ENCODE assay signal across 1 cellular context in the genomic region with DNA sequence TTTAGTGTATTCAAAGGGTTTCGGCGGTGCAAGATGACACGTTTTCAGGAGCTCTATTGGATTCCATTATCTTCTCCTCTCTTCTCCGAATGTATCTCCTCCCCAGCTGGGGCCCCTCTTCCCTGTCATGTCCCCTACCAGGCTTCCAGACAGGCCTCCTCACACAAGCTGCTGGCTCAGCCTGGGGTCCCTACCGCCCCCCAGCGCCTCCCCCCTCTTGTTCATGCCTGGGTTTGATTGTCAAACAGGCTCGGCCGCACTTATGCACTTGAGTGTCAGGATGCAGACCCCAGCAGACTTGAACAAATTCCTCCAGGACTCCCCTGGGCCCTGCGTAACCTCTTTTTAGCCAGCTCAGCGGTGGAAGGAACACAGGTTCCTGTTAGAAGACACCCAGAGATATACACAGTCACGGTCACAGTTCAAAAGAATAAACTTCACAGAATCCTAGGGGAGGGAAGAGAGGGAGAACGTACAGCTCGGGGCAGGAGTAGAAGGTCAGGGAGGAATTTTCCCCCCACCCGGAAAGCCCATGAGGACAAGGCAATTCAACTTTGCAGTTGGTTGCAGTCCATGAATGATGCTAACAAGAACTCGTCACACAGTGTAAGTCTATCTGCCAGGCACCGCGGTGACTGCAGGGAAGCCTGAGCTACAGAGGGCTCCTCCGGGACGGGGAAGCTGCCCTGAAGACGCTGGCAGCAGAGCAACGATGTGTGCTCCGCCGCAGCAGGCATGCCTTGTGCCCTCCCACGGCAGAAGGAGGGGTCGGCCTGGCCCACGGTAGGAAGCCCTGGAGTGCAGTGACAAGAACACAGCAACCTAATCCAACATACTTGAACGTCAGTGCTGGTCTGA.
TF ChIP-seq lines count a peak whose summit lies in the region.

No MANE protein-coding gene starts in this region.

TF ChIP-seq in HepG2, 621 proteins besides CTCF, POLR2A, EP300 and RAD21:
- TF ChIP-seq, protein P1, sequence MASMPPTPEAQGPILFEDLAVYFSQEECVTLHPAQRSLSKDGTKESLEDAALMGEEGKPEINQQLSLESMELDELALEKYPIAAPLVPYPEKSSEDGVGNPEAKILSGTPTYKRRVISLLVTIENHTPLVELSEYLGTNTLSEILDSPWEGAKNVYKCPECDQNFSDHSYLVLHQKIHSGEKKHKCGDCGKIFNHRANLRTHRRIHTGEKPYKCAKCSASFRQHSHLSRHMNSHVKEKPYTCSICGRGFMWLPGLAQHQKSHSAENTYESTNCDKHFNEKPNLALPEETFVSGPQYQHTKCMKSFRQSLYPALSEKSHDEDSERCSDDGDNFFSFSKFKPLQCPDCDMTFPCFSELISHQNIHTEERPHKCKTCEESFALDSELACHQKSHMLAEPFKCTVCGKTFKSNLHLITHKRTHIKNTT (CRISPR knock-in tag; IDR thresholded peaks at IDR 0.05) = no peak
- no peak for TF ChIP-seq ZNF501 (CRISPR knock-in tag; IDR thresholded peaks at IDR 0.05)
- TF ChIP-seq, protein P2, sequence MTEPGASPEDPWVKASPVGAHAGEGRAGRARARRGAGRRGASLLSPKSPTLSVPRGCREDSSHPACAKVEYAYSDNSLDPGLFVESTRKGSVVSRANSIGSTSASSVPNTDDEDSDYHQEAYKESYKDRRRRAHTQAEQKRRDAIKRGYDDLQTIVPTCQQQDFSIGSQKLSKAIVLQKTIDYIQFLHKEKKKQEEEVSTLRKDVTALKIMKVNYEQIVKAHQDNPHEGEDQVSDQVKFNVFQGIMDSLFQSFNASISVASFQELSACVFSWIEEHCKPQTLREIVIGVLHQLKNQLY (CRISPR knock-in tag; IDR thresholded peaks at IDR 0.05) = no peak
- no peak for TF ChIP-seq ZNF430 (CRISPR knock-in tag; IDR thresholded peaks at IDR 0.05)
- TF ChIP-seq, protein P3, sequence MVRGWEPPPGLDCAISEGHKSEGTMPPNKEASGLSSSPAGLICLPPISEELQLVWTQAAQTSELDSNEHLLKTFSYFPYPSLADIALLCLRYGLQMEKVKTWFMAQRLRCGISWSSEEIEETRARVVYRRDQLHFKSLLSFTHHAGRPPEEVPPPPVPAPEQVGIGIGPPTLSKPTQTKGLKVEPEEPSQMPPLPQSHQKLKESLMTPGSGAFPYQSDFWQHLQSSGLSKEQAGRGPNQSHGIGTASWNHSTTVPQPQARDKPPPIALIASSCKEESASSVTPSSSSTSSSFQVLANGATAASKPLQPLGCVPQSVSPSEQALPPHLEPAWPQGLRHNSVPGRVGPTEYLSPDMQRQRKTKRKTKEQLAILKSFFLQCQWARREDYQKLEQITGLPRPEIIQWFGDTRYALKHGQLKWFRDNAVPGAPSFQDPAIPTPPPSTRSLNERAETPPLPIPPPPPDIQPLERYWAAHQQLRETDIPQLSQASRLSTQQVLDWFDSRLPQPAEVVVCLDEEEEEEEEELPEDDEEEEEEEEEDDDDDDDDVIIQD (CRISPR knock-in tag; IDR thresholded peaks at IDR 0.05; ENCODE audit: low read depth) = no peak
- TF ChIP-seq, protein P4, sequence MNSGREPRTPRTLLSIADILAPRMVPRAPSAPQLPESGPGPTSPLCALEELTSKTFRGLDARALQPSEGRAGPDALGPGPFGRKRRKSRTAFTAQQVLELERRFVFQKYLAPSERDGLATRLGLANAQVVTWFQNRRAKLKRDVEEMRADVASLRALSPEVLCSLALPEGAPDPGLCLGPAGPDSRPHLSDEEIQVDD (CRISPR knock-in tag; IDR thresholded peaks at IDR 0.05; ENCODE audit: borderline replicate concordance) = no peak
- TF ChIP-seq, protein P5, sequence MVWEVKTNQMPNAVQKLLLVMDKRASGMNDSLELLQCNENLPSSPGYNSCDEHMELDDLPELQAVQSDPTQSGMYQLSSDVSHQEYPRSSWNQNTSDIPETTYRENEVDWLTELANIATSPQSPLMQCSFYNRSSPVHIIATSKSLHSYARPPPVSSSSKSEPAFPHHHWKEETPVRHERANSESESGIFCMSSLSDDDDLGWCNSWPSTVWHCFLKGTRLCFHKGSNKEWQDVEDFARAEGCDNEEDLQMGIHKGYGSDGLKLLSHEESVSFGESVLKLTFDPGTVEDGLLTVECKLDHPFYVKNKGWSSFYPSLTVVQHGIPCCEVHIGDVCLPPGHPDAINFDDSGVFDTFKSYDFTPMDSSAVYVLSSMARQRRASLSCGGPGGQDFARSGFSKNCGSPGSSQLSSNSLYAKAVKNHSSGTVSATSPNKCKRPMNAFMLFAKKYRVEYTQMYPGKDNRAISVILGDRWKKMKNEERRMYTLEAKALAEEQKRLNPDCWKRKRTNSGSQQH (CRISPR knock-in tag; IDR thresholded peaks at IDR 0.05; ENCODE audit: low read depth) = no peak
- no peak for TF ChIP-seq HOXA5 (CRISPR knock-in tag; IDR thresholded peaks at IDR 0.05)
- TF ChIP-seq CREM (IDR thresholded peaks at IDR 0.05) = no peak
- no peak for TF ChIP-seq CREM (CRISPR knock-in tag; IDR thresholded peaks at IDR 0.05)
- no peak for TF ChIP-seq ZNF720 (CRISPR knock-in tag; IDR thresholded peaks at IDR 0.05)
- TF ChIP-seq ZNF160 (CRISPR knock-in tag; IDR thresholded peaks at IDR 0.05) = no peak
- no peak for TF ChIP-seq ZNF205 (CRISPR knock-in tag; IDR thresholded peaks at IDR 0.05)
- TF ChIP-seq ZNF788 (CRISPR knock-in tag; IDR thresholded peaks at IDR 0.05; ENCODE audit: borderline replicate concordance) = no peak
- TF ChIP-seq, protein P6, sequence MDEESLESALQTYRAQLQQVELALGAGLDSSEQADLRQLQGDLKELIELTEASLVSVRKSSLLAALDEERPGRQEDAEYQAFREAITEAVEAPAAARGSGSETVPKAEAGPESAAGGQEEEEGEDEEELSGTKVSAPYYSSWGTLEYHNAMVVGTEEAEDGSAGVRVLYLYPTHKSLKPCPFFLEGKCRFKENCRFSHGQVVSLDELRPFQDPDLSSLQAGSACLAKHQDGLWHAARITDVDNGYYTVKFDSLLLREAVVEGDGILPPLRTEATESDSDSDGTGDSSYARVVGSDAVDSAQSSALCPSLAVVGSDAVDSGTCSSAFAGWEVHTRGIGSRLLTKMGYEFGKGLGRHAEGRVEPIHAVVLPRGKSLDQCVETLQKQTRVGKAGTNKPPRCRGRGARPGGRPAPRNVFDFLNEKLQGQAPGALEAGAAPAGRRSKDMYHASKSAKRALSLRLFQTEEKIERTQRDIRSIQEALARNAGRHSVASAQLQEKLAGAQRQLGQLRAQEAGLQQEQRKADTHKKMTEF (CRISPR knock-in tag; IDR thresholded peaks at IDR 0.05) = no peak
- TF ChIP-seq ZNF619 (CRISPR knock-in tag; IDR thresholded peaks at IDR 0.05) = no peak
- TF ChIP-seq, protein P7, sequence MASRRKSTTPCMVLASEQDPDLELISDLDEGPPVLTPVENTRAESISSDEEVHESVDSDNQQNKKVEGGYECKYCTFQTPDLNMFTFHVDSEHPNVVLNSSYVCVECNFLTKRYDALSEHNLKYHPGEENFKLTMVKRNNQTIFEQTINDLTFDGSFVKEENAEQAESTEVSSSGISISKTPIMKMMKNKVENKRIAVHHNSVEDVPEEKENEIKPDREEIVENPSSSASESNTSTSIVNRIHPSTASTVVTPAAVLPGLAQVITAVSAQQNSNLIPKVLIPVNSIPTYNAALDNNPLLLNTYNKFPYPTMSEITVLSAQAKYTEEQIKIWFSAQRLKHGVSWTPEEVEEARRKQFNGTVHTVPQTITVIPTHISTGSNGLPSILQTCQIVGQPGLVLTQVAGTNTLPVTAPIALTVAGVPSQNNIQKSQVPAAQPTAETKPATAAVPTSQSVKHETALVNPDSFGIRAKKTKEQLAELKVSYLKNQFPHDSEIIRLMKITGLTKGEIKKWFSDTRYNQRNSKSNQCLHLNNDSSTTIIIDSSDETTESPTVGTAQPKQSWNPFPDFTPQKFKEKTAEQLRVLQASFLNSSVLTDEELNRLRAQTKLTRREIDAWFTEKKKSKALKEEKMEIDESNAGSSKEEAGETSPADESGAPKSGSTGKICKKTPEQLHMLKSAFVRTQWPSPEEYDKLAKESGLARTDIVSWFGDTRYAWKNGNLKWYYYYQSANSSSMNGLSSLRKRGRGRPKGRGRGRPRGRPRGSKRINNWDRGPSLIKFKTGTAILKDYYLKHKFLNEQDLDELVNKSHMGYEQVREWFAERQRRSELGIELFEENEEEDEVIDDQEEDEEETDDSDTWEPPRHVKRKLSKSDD (CRISPR knock-in tag; IDR thresholded peaks at IDR 0.05; ENCODE audit: low read depth) = no peak
- TF ChIP-seq U2AF2 (IDR thresholded peaks at IDR 0.05; ENCODE audit: low read depth, low read length) = no peak
